In genomic region chr12:86735851-86736250, GRCh38 we compare ENCODE assay signal across 28 cellular contexts.
DNase-seq lines count a peak whose midpoint lies in the region; ATAC-seq and TF ChIP-seq lines count a peak whose summit lies in the region.
"Had no signal": no experiment of that assay in that cellular context is flagged by ENCODE, and none has a peak within 500 bp of the region (broad histone marks: within the 10 kb centered on the region; RNA-seq: fewer than 3 reads in every experiment).

No MANE protein-coding gene starts in this region.

- no peak overlapping the region for H2BK5ac ChIP-seq in mesendoderm (ENCODE audit: low read length)

- no peak overlapping the region for H2BK120ac ChIP-seq in mesendoderm (ENCODE audit: low read depth, low read length)

- no peak overlapping the region for H2AK5ac ChIP-seq in mesendoderm (ENCODE audit: low read length)

- H3K79me2 ChIP-seq in mesendoderm (ENCODE audit: control insufficient read depth, insufficient read depth, low read length): no peaks in the 10 kb centered on the region

- H3K9ac ChIP-seq in mesendoderm (ENCODE audit: low read length): no peak overlapping the region

- DNase-seq in DMS114 treated with DMSO at 0.1 percent for 48 hours (lab: John Stamatoyannopoulos, UW; ENCODE audit: unreplicated experiment) (no peak), heart left ventricle (no peak), mesendoderm (no peak)
- no peak for DNase-seq in stimulated activated CD4-positive, alpha-beta T cell treated with anti-CD3 and anti-CD28 coated beads, Interleukin-2, amount 100 ng/mL, for 48 hours
- DNase-seq: activated CD4-positive, alpha-beta T cell treated with anti-CD3 and anti-CD28 coated beads for 48 hours; aorta; CD4-positive, CD25-positive, alpha-beta regulatory T cell; gastrocnemius medialis; lower lobe of right lung; MV-4-11; naive thymus-derived CD4-positive, alpha-beta T cell; NCI-H1436 treated with DMSO at 0.1 percent for 48 hours; NCI-H2107; NCI-H446 treated with DMSO at 0.1 percent for 48 hours; NCI-H82; Peyer's patch; posterior cingulate gyrus; SHP77; small intestine; stimulated activated naive CD4-positive, alpha-beta T cell; WERI-Rb-1 had no signal

- TF ChIP-seq POLR2A in heart left ventricle (IDR thresholded peaks at IDR 0.05): no peak

- peak; percentile 46 for ATAC-seq in GM18517 (IDR thresholded peaks at IDR 0.05; ENCODE audit: unreplicated experiment)
- peak; percentile 54 for ATAC-seq in GM21529 (IDR thresholded peaks at IDR 0.05; ENCODE audit: unreplicated experiment)
- peak; percentile 61 for ATAC-seq in HG02884 (IDR thresholded peaks at IDR 0.05; ENCODE audit: unreplicated experiment)
- peak; percentile 73 for ATAC-seq in HG03432 (IDR thresholded peaks at IDR 0.05; ENCODE audit: unreplicated experiment)
- no peak for ATAC-seq in heart left ventricle
- ATAC-seq: activated T-helper 17 cell treated with anti-CD3 and anti-CD28 coated beads, Interleukin-2, amount 50 U/mL, for 72 hours; gastrocnemius medialis; lower lobe of right lung; naive thymus-derived CD4-positive, alpha-beta T cell had no signal

- no peaks in the 10 kb centered on the region for H3K27me3 ChIP-seq in heart left ventricle
- no peaks in the 10 kb centered on the region for H3K27me3 ChIP-seq in mesendoderm (ENCODE audit: insufficient read depth, low read length, poor library complexity)
- H3K27me3 ChIP-seq: gastrocnemius medialis, neutrophil, Peyer's patch, right atrium auricular region had no signal

- H3K4me3 ChIP-seq in heart left ventricle (no peak overlapping the region), mesendoderm (ENCODE audit: low read length) (no peak overlapping the region)
- H3K4me3 ChIP-seq: gastrocnemius medialis, lower lobe of right lung, Peyer's patch, right atrium auricular region had no signal

- no peak overlapping the region for H3K23ac ChIP-seq in mesendoderm (ENCODE audit: low read length)

- H3K9me3 ChIP-seq in heart left ventricle: no peaks in the 10 kb centered on the region
- H3K9me3 ChIP-seq: gastrocnemius medialis, lower lobe of right lung, neutrophil, Peyer's patch, right atrium auricular region had no signal

- no peak for TF ChIP-seq CTCF in heart left ventricle (IDR thresholded peaks at IDR 0.05)

- intact Hi-C loops in heart left ventricle (cut with DNase I): no loop called here

- H3K4me1 ChIP-seq in heart left ventricle (no peaks in the 10 kb centered on the region), mesendoderm (ENCODE audit: control insufficient read depth, low read depth, low read length) (no peaks in the 10 kb centered on the region)
- H3K4me1 ChIP-seq: gastrocnemius medialis, lower lobe of right lung, Peyer's patch, right atrium auricular region had no signal

- H3K36me3 ChIP-seq in heart left ventricle (no peaks in the 10 kb centered on the region), mesendoderm (ENCODE audit: control insufficient read depth, insufficient read depth, low read length) (no peaks in the 10 kb centered on the region)
- H3K36me3 ChIP-seq: gastrocnemius medialis, lower lobe of right lung, neutrophil, Peyer's patch, right atrium auricular region, WERI-Rb-1 had no signal

- H3K56ac ChIP-seq in mesendoderm (ENCODE audit: low read length): no peak overlapping the region

- H3K27ac ChIP-seq in heart left ventricle: no peak overlapping the region
- no peak overlapping the region for H3K27ac ChIP-seq in mesendoderm (ENCODE audit: low read depth, low read length)
- H3K27ac ChIP-seq: gastrocnemius medialis, lower lobe of right lung, neutrophil, Peyer's patch, right atrium auricular region, WERI-Rb-1 had no signal

- H3K79me1 ChIP-seq in mesendoderm (ENCODE audit: low read length): no peaks in the 10 kb centered on the region

- H2BK15ac ChIP-seq in mesendoderm (replicated peaks; ENCODE audit: low read depth): no peak overlapping the region

- no peak overlapping the region for H3K18ac ChIP-seq in mesendoderm (ENCODE audit: low read length)

- no peak overlapping the region for H4K5ac ChIP-seq in mesendoderm (ENCODE audit: low read length)

- H4K8ac ChIP-seq in mesendoderm (ENCODE audit: low read depth, low read length): no peak overlapping the region

- no peak overlapping the region for H3K4ac ChIP-seq in mesendoderm (ENCODE audit: low read depth, low read length)

- no peak overlapping the region for H3K4me2 ChIP-seq in mesendoderm (ENCODE audit: low read length)

Comparison
In these comparisons a context has a peak if more than half of its experiments do, and no peak if none do; other contexts are left out.
1. ATAC-seq: peak in GM18517 (single experiment), GM21529 (single experiment), HG02884 (single experiment) and HG03432 (single experiment); none in heart left ventricle (0 of 4).